29 cellular contexts compared by ENCODE assay signal in genomic region chr6:110468696-110469095, GRCh38. TPM values are rescaled to one million over a fixed set of nuclear protein-coding genes. Genes with fewer than 3 reads are reported as not detected.
A peak's percentile ranks its signal among the peaks of the same experiment; 100 is the strongest.
DNase-seq lines count a peak whose midpoint lies in the region; ATAC-seq, FAIRE-seq and TF ChIP-seq lines count a peak whose summit lies in the region.
"Had no signal": no experiment of that assay in that cellular context is flagged by ENCODE, and none has a peak within 500 bp of the region (broad histone marks: within the 10 kb centered on the region; RNA-seq: fewer than 3 reads in every experiment).

No MANE protein-coding gene starts in this region.

- peak; percentile 45 for DNase-seq in GM23338 (ENCODE audit: low spot score)
- peak; percentile 26 for DNase-seq in WTC11 (ENCODE audit: low spot score)
- peak; percentile 21 for DNase-seq in iPS-NIHi7 (ENCODE audit: extremely low spot score)
- no peak for DNase-seq in aorta
- no peak for DNase-seq in central memory CD4-positive, alpha-beta T cell
- no peak for DNase-seq in frontal cortex (ENCODE audit: low spot score in 2 of 2)
- DNase-seq: C1 segment of cervical spinal cord; CD4-positive, alpha-beta memory T cell; COR-L47; Kasumi-1; MV-4-11; NCI-H1105; NCI-H1436 treated with DMSO at 0.1 percent for 48 hours; NCI-H1930; NCI-H2107; NCI-H524; NCI-H774; SHP77 had no signal

- no peaks in the 10 kb centered on the region for H3K36me3 ChIP-seq in GM23338 (ENCODE audit: insufficient read depth)
- H3K36me3 ChIP-seq in aorta (ENCODE audit: control insufficient read depth in 1 of 2, insufficient read depth in 2 of 2, low read length in 1 of 2), result no peaks in the 10 kb centered on the region

- POLR2A ChIA-PET in WTC11 (lab: Charles Lee), result no interaction called here

- TF ChIP-seq CTCF in GM23338 (conservative IDR thresholded peaks at IDR 0.05; ENCODE audit: low read depth in 2 of 2) (peak; percentile 11 to 25; a peak in 2 of 4 replicates), WTC11 (IDR thresholded peaks at IDR 0.05) (no peak)

- ATAC-seq in GM23338 (peak; percentile 82), WTC11 (peak; percentile 83), aorta (ENCODE audit: low FRiP score) (peak; percentile 46), GM19328 (IDR thresholded peaks at IDR 0.05; ENCODE audit: unreplicated experiment) (no peak)
- ATAC-seq: K562, Panc1 had no signal

- H3K9me3 Mint-ChIP-seq in GM23338 (peaks cover 3% of the 10 kb centered on the region), WTC11 (peaks cover 24% of the 10 kb centered on the region)

- no peak overlapping the region for H3K4me2 ChIP-seq in GM23338

- no peaks in the 10 kb centered on the region for H4K20me1 ChIP-seq in GM23338 (replicated peaks; ENCODE audit: insufficient read depth)

- no peaks in the 10 kb centered on the region for H3K9me3 ChIP-seq in aorta (ENCODE audit: control insufficient read depth, low read length)

- peaks cover 3% of the 10 kb centered on the region; the same call in 1 of the 3 replicates for H3K36me3 Mint-ChIP-seq in GM23338 (ENCODE audit: low read depth)
- H3K36me3 Mint-ChIP-seq in WTC11, result peaks cover 3% of the 10 kb centered on the region; the same call in 1 of the 2 replicates
- H3K36me3 Mint-ChIP-seq: CD4-positive, alpha-beta memory T cell had no signal

- H3K9me2 ChIP-seq in GM23338 (ENCODE audit: insufficient read depth), result 0 out of 2 replicates have a peak, but pooled peaks cover 4% of the 10 kb centered on the region

- H3K4me3 ChIP-seq in GM23338 (no peak overlapping the region), aorta (ENCODE audit: low read length in 2 of 2) (no peak overlapping the region)
- H3K4me3 ChIP-seq: K562 had no signal

- WGBS in aorta, 2 donors, result 65 to 72% methylated on average over 3 of the region's 3 CpGs

- H3K27ac Mint-ChIP-seq in GM23338 (no peak overlapping the region), WTC11 (no peak overlapping the region)
- H3K27ac Mint-ChIP-seq: CD4-positive, alpha-beta memory T cell had no signal

- intact Hi-C loops in aorta (cut with DNase I), result no loop called here

- no peaks in the 10 kb centered on the region for H3K79me2 ChIP-seq in GM23338 (replicated peaks; ENCODE audit: insufficient read depth)

- H2AFZ ChIP-seq in GM23338, result 0 out of 2 replicates have a peak overlapping the region, but pooled peaks have one; percentile 56

- H3K4me3 Mint-ChIP-seq in GM23338 (no peak overlapping the region), WTC11 (no peak overlapping the region)
- H3K4me3 Mint-ChIP-seq: CD4-positive, alpha-beta memory T cell had no signal

- peaks cover 1% of the 10 kb centered on the region for H3K27me3 Mint-ChIP-seq in GM23338 (ENCODE audit: insufficient read depth, low read depth, poor library complexity)
- no peaks in the 10 kb centered on the region; the same call in 1 of the 2 replicates for H3K27me3 Mint-ChIP-seq in WTC11 (ENCODE audit: low read depth)

- CTCF ChIA-PET in WTC11 (lab: Charles Lee), result no interaction called here

- no peaks in the 10 kb centered on the region for H3K4me1 Mint-ChIP-seq in GM23338
- H3K4me1 Mint-ChIP-seq in WTC11, result no peaks in the 10 kb centered on the region
- H3K4me1 Mint-ChIP-seq: CD4-positive, alpha-beta memory T cell had no signal

- no peak overlapping the region for H3K27ac ChIP-seq in GM23338 (ENCODE audit: low read depth)
- no peak overlapping the region for H3K27ac ChIP-seq in aorta (ENCODE audit: low read depth in 1 of 2, low read length in 2 of 2)
- H3K27ac ChIP-seq: RWPE1 had no signal

- H3K4me1 ChIP-seq in GM23338 (ENCODE audit: insufficient read depth) (no peaks in the 10 kb centered on the region), aorta (ENCODE audit: control insufficient read depth in 1 of 2, insufficient read depth in 2 of 2, low read length in 2 of 2) (no peaks in the 10 kb centered on the region)

- H3K27me3 ChIP-seq in GM23338 (ENCODE audit: insufficient read depth) (no peaks in the 10 kb centered on the region), aorta (ENCODE audit: control insufficient read depth in 1 of 2, insufficient read depth in 2 of 2, low read length in 1 of 2) (no peaks in the 10 kb centered on the region)

- H3F3A ChIP-seq in GM23338 (replicated peaks; ENCODE audit: low read depth), result no peaks in the 10 kb centered on the region

- no peak for FAIRE-seq in frontal cortex (lab: Jason Lieb, UNC)
- FAIRE-seq: G401.6, GM12891, K562 had no signal

TF ChIP-seq in GM23338, 12 proteins besides CTCF, POLR2A, EP300 and RAD21 (continues in another document):
- no peak for TF ChIP-seq EZH2phosphoT487 (IDR thresholded peaks at IDR 0.05; ENCODE audit: unreplicated experiment)

TF ChIP-seq in WTC11, 78 proteins besides CTCF, POLR2A, EP300 and RAD21:
- no peak for TF ChIP-seq JUN (CRISPR knock-in tag; IDR thresholded peaks at IDR 0.05)
- TF ChIP-seq EMX1 (CRISPR knock-in tag; IDR thresholded peaks at IDR 0.05), result no peak
TF ChIP-seq in WTC11: peak in this region for 0.

RNA-seq across cellular contexts. Expression of gene SLC22A16, which starts 7.7 kb away (rescaled TPM):
- total RNA-seq in GM23338 (2014; rRNA removed; shearing (Covaris generic)), result 0.42 TPM in 1 of 2 replicates, not detected in the other
- 0.24 and 0.37 TPM in 2 replicates for polyA plus RNA-seq in GM23338 (2016; fragmentation: Nextera tagmentation; extraction: Ambion mirVana)
- total RNA-seq in WTC11 (2021), result 0.34 TPM in 1 of 3 replicates, not detected in the others
- under 1 TPM; 0.55 to 0.69 TPM for total RNA-seq in aorta
- polyA plus RNA-seq in aorta, result under 1 TPM in 1 of 2 donors, not detected in 1; 0.38 TPM
- total RNA-seq in frontal cortex, result not detected
- total RNA-seq: CD4-positive, alpha-beta memory T cell; H4; HT1080; K562; OCI-LY7; SK-MEL-5 had no signal
- polyA plus RNA-seq: CD4-positive, alpha-beta memory T cell; K562 had no signal

RNA-seq across cellular contexts. Expression of gene DDO, which starts 53.3 kb away (rescaled TPM):
- 0.10 TPM in 1 of 2 replicates, not detected in the other for total RNA-seq in GM23338 (2014; rRNA removed; shearing (Covaris generic))
- polyA plus RNA-seq in GM23338 (2016; fragmentation: Nextera tagmentation; extraction: Ambion mirVana) (not detected in 2 replicates), aorta (1 to 10 TPM; 2.9 to 6.6 TPM)
- total RNA-seq in WTC11 (2021) (not detected in 3 replicates), aorta (1 to 10 TPM; 1.3 to 2.5 TPM), frontal cortex (0.41 TPM)
- total RNA-seq: A673; CD4-positive, alpha-beta memory T cell; K562; OCI-LY7 had no signal
- polyA plus RNA-seq: CD4-positive, alpha-beta memory T cell; K562 had no signal

Comparison
In these comparisons a context has a peak if more than half of its experiments do, and no peak if none do; other contexts are left out.
1. DNase-seq: peak in GM23338 (single experiment), WTC11 (single experiment) and iPS-NIHi7 (single experiment); none in aorta (0 of 2), central memory CD4-positive, alpha-beta T cell (single experiment) and frontal cortex (0 of 2).